Comparison of ENCODE assay signal across 10 cellular contexts in the genomic region with DNA sequence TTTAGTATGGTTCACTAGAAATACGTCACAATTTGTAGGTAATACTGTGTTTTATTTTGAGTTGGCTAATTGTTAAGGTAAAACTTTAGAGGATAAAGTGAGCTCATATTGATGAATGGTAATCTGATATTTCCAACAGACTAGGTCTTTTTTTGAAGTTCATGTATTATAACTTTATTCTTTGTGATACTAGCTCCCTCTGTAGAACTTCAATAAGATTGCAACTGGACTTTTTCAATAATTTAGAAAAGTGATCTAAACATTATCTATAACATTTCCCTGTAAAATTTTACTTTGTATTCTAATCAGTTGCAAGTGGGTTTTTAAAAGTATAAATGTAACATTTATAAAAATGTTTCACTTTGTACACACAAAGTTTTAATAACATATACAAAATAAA.
DNase-seq lines count a peak whose midpoint lies in the region; ATAC-seq, FAIRE-seq and TF ChIP-seq lines count a peak whose summit lies in the region.
"Had no signal": no experiment of that assay in that cellular context is flagged by ENCODE, and none has a peak within 500 bp of the region (broad histone marks: within the 10 kb centered on the region; RNA-seq: fewer than 3 reads in every experiment).

No MANE protein-coding gene starts in this region.

- H3K36me3 ChIP-seq in OCI-LY7 (ENCODE audit: insufficient read depth, low read length) (no peaks in the 10 kb centered on the region), esophagus squamous epithelium (no peaks in the 10 kb centered on the region), thoracic aorta (no peaks in the 10 kb centered on the region)

- no peak overlapping the region for H3K4me2 ChIP-seq in OCI-LY7 (ENCODE audit: low read length)

- 62 to 77% methylated on average over 1 of the region's 1 CpG for WGBS in esophagus squamous epithelium, 2 donors

- CTCF ChIA-PET in OCI-LY7 (lab: Charles Lee; ENCODE audit: unreplicated experiment), result no interaction called here

- H4K20me1 ChIP-seq in OCI-LY7 (ENCODE audit: insufficient read depth, low read length), result no peaks in the 10 kb centered on the region

- H3K27ac ChIP-seq in OCI-LY7 (ENCODE audit: low read depth, low read length, poor library complexity, severe bottlenecking) (no peak overlapping the region), esophagus squamous epithelium (no peak overlapping the region), thoracic aorta (no peak overlapping the region)
- H3K27ac ChIP-seq: HL-60 had no signal

- H3K4me1 ChIP-seq in OCI-LY7 (ENCODE audit: insufficient read depth, low read length, poor library complexity, severe bottlenecking), result no peaks in the 10 kb centered on the region
- peaks cover 0 to 11% (median 0%) of the 10 kb centered on the region in 3 donors for H3K4me1 ChIP-seq in esophagus squamous epithelium
- H3K4me1 ChIP-seq in thoracic aorta (ENCODE audit: control insufficient read depth in 1 of 2, low read depth in 2 of 2), result peaks cover 0 to 5% of the 10 kb centered on the region in 2 donors

- FAIRE-seq in GM19239 (lab: Jason Lieb, UNC), result no peak

- no peaks in the 10 kb centered on the region for H3K79me2 ChIP-seq in OCI-LY7 (ENCODE audit: insufficient read depth, low read depth, low read length)

- no peak overlapping the region for H2AFZ ChIP-seq in OCI-LY7 (ENCODE audit: low read length)

- no TSS peak for BruUV-seq in OCI-LY7 (replicated peaks; lab: Mats Ljungman, UMichigan)

- no peaks in the 10 kb centered on the region for H3K27me3 ChIP-seq in esophagus squamous epithelium
- H3K27me3 ChIP-seq in thoracic aorta (replicated peaks; ENCODE audit: insufficient read depth), result no peaks in the 10 kb centered on the region

- POLR2A ChIA-PET in OCI-LY7 (lab: Charles Lee), result interaction anchor here (0.6 to 1.1 kb wide), 2 partner anchors 125 to 687 kb away, joined by 3 read pairs; no protein-coding TSS in a partner anchor

- intact Hi-C loops in OCI-LY7 (cut with micrococcal nuclease; ENCODE audit: unreplicated experiment), result loop anchor here (5.0 to 10.0 kb wide), 3 partner anchors 82 to 350 kb away; partner anchors contain the start of genes ADK and AP3M1
- intact Hi-C loops in esophagus squamous epithelium (cut with DNase I), result no loop called here

- ATAC-seq in thoracic aorta (ENCODE audit: insufficient number of reproducible peaks, low FRiP score, low read depth), result no peak
- ATAC-seq in HG02759 (IDR thresholded peaks at IDR 0.05; ENCODE audit: unreplicated experiment), result no peak

- TF ChIP-seq CTCF in OCI-LY7 (conservative IDR thresholded peaks at IDR 0.05; ENCODE audit: low read length) (peak; percentile 81), esophagus squamous epithelium (IDR thresholded peaks at IDR 0.05) (peak in 5 of 6 experiments; percentile 8 to 49 (median 25)), thoracic aorta (IDR thresholded peaks at IDR 0.05) (peak; percentile 29)

- H3K9me3 ChIP-seq in OCI-LY7 (ENCODE audit: low read length) (no peaks in the 10 kb centered on the region), esophagus squamous epithelium (no peaks in the 10 kb centered on the region), thoracic aorta (no peaks in the 10 kb centered on the region)

- H3K4me3 ChIP-seq in OCI-LY7 (ENCODE audit: low read depth, low read length, poor library complexity, severe bottlenecking) (no peak overlapping the region), esophagus squamous epithelium (no peak overlapping the region), thoracic aorta (no peak overlapping the region)

- peak; percentile 17 for DNase-seq in NOMO-1 treated with DMSO at 0.1 percent for 48 hours (lab: John Stamatoyannopoulos, UW; ENCODE audit: unreplicated experiment)
- DNase-seq in NOMO-1 treated with dmso at 0.1 percent for 144 hours (lab: John Stamatoyannopoulos, UW; ENCODE audit: unreplicated experiment), result no peak
- DNase-seq in OCI-LY7 (ENCODE audit: low spot score), result peak; percentile 20
- no peak for DNase-seq in esophagus squamous epithelium (lab: John Stamatoyannopoulos, UW)
- no peak for DNase-seq in thoracic aorta (ENCODE audit: low spot score)
- DNase-seq in GM19239 (ENCODE audit: insufficient read length, low spot score), result no peak
- no peak for DNase-seq in cerebellar cortex (ENCODE audit: low spot score)
- DNase-seq: effector CD4-positive, alpha-beta T cell had no signal

- TF ChIP-seq POLR2A in esophagus squamous epithelium (IDR thresholded peaks at IDR 0.05), result no peak

- no peaks in the 10 kb centered on the region for H3K9me2 ChIP-seq in OCI-LY7 (ENCODE audit: insufficient read depth, low read length)

Comparison
In these comparisons a context has a peak if more than half of its experiments do, and no peak if none do; other contexts are left out.
1. DNase-seq: peak in NOMO-1 treated with DMSO at 0.1 percent for 48 hours (single experiment) and OCI-LY7 (single experiment); none in NOMO-1 treated with dmso at 0.1 percent for 144 hours (single experiment), esophagus squamous epithelium (single experiment), thoracic aorta (single experiment), GM19239 (single experiment) and cerebellar cortex (single experiment).
2. CTCF ChIP-seq: peak in every context shown above with its lines; median percentile 81 in OCI-LY7; 29 in thoracic aorta; 25 in esophagus squamous epithelium.